Comparison of ENCODE assay signal across 1 cellular context in genomic region chr22:31616315-31616980, GRCh38.
A peak's percentile ranks its signal among the peaks of the same experiment; 100 is the strongest.
TF ChIP-seq lines count a peak whose summit lies in the region.

No MANE protein-coding gene starts in this region.

TF ChIP-seq in GM12878, 131 proteins besides CTCF, POLR2A, EP300 and RAD21 (continued from another document):
- TF ChIP-seq MTA3 (IDR thresholded peaks at IDR 0.05; ENCODE audit: borderline replicate concordance, low read length) (peak; percentile 19; the same call in 1 of the 2 replicates), RUNX3 (IDR thresholded peaks at IDR 0.05; ENCODE audit: low read length) (peak; percentile 72), TCF12 (IDR thresholded peaks at IDR 0.05; ENCODE audit: low read depth, low read length) (peak; percentile 86), NBN (IDR thresholded peaks at IDR 0.05) (0 out of 2 replicates have a peak, but pooled peaks have one; percentile 50), GATAD2B (conservative IDR thresholded peaks at IDR 0.05; ENCODE audit: low read depth) (peak; percentile 58; the same call in 1 of the 2 replicates), SREBF1 (IDR thresholded peaks at IDR 0.05; ENCODE audit: low read length) (no peak), CREB1 (IDR thresholded peaks at IDR 0.05; ENCODE audit: low read depth) (0 out of 2 replicates have a peak, but pooled peaks have one; percentile 7), TARDBP (IDR thresholded peaks at IDR 0.05; ENCODE audit: borderline replicate concordance) (no peak), SMC3 (IDR thresholded peaks at IDR 0.05; ENCODE audit: borderline replicate concordance, low read length) (0 out of 2 replicates have a peak, but pooled peaks have one; percentile 6), BHLHE40 (IDR thresholded peaks at IDR 0.05; ENCODE audit: borderline replicate concordance in 1 of 2, low read depth in 2 of 2, low read length in 1 of 2) (peak in 1 of 2 experiments; percentile 61; a peak in 2 of 4 replicates)
